2 cellular contexts compared by ENCODE assay signal in genomic region chr18:57048351-57048750, GRCh38.
TF ChIP-seq lines count a peak whose summit lies in the region.

No MANE protein-coding gene starts in this region.

TF ChIP-seq in GM23338, 12 proteins besides CTCF, POLR2A, EP300 and RAD21:
- TF ChIP-seq ETS1 (IDR thresholded peaks at IDR 0.05): no peak
- no peak for TF ChIP-seq ZNF331 (CRISPR knock-in tag; IDR thresholded peaks at IDR 0.05; ENCODE audit: low read depth)
- no peak for TF ChIP-seq JUNB (IDR thresholded peaks at IDR 0.05; ENCODE audit: unreplicated experiment)
- no peak for TF ChIP-seq ZNF462 (CRISPR knock-in tag; IDR thresholded peaks at IDR 0.05)
- no peak for TF ChIP-seq ZNF114 (CRISPR knock-in tag; IDR thresholded peaks at IDR 0.05)
- no peak for TF ChIP-seq EZH2 (IDR thresholded peaks at IDR 0.05; ENCODE audit: low read depth, unreplicated experiment)
- TF ChIP-seq REST (IDR thresholded peaks at IDR 0.05; ENCODE audit: unreplicated experiment): no peak
- no peak for TF ChIP-seq EZH2phosphoT487 (IDR thresholded peaks at IDR 0.05; ENCODE audit: unreplicated experiment)
- no peak for TF ChIP-seq POLR2AphosphoS5 (IDR thresholded peaks at IDR 0.05; ENCODE audit: low read depth)

TF ChIP-seq in H1, 55 proteins besides CTCF, POLR2A, EP300 and RAD21:
- TF ChIP-seq SP1 (IDR thresholded peaks at IDR 0.05; ENCODE audit: low read depth, low read length): no peak
- no peak for TF ChIP-seq CHD7 (IDR thresholded peaks at IDR 0.05; ENCODE audit: insufficient replicate concordance, low read length)
- no peak for TF ChIP-seq ASH2L (IDR thresholded peaks at IDR 0.05; ENCODE audit: low read length)
- no peak for TF ChIP-seq CBX8 (IDR thresholded peaks at IDR 0.05; ENCODE audit: borderline replicate concordance, low read depth, low read length)
- no peak for TF ChIP-seq SUZ12 (IDR thresholded peaks at IDR 0.05; ENCODE audit: low read length)
- TF ChIP-seq BRCA1 (IDR thresholded peaks at IDR 0.05; ENCODE audit: low read depth, low read length): no peak
- TF ChIP-seq EZH2 (IDR thresholded peaks at IDR 0.05; ENCODE audit: low read depth, low read length, severe bottlenecking): no peak
